ENCODE assay signal across 1 cellular context in the genomic region with DNA sequence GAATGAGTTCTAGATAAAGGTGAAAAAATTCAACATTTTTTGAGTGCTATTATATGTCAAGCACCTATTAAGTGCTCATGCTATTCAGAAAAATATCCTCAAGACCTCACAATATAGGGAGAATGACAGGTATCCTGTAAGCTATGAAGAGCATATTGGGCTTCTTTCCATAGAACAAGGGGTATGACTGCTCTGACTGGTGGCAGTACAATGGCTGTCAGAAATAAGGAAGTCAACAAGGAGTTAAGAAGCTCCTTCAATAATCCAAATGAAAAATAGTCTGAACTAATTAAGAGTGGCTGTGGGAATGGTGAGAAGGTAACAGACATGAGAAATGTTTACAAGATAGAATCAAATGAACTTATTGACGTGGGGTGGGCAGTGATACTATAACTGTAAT.
TF ChIP-seq lines count a peak whose summit lies in the region.

No MANE protein-coding gene starts in this region.

TF ChIP-seq in IMR-90, 13 proteins besides CTCF, POLR2A, EP300 and RAD21:
- TF ChIP-seq MAZ (IDR thresholded peaks at IDR 0.05; ENCODE audit: borderline replicate concordance, low read depth, low read length) = no peak
- no peak for TF ChIP-seq NFE2L2 (IDR thresholded peaks at IDR 0.05; ENCODE audit: low read depth, low read length)
- TF ChIP-seq SMC3 (IDR thresholded peaks at IDR 0.05; ENCODE audit: low read depth, low read length) = no peak
- TF ChIP-seq, protein P1, sequence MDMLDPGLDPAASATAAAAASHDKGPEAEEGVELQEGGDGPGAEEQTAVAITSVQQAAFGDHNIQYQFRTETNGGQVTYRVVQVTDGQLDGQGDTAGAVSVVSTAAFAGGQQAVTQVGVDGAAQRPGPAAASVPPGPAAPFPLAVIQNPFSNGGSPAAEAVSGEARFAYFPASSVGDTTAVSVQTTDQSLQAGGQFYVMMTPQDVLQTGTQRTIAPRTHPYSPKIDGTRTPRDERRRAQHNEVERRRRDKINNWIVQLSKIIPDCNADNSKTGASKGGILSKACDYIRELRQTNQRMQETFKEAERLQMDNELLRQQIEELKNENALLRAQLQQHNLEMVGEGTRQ (IDR thresholded peaks at IDR 0.05; ENCODE audit: low read depth, low read length) = no peak
- no peak for TF ChIP-seq RCOR1 (IDR thresholded peaks at IDR 0.05; ENCODE audit: insufficient replicate concordance, low read length)
- TF ChIP-seq CHD1 (IDR thresholded peaks at IDR 0.05; ENCODE audit: low read depth, low read length) = no peak
